Comparison of ENCODE assay signal across 9 cellular contexts in the genomic region with DNA sequence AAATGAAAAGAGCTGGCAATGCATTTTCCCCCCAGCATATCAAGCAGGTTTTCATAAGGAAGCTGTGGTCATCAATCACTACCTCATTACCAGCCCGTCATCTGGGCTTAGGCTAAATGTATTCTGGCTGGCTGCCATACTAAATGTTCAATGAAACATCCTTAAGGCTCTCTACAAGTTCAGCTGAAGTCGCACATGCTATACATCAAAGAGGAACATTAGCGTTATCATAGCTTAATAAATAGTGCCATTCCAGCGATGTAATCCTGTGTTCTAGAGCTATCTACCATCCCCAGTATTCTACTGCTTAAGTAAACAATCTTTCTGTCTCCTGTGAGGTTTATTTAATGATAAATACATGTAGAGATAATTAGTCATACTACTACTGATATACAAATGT.
DNase-seq lines count a peak whose midpoint lies in the region; TF ChIP-seq lines count a peak whose summit lies in the region.
"Had no signal": no experiment of that assay in that cellular context is flagged by ENCODE, and none has a peak within 500 bp of the region (broad histone marks: within the 10 kb centered on the region; RNA-seq: fewer than 3 reads in every experiment).

No MANE protein-coding gene starts in this region.

- BruUV-seq in OCI-LY7 (replicated peaks; lab: Mats Ljungman, UMichigan): no TSS peak

- no peaks in the 10 kb centered on the region for H3K4me1 ChIP-seq in OCI-LY7 (ENCODE audit: insufficient read depth, low read length, poor library complexity, severe bottlenecking)

- CTCF ChIA-PET in OCI-LY7 (lab: Charles Lee; ENCODE audit: unreplicated experiment): no interaction called here

- in situ Hi-C loops in brain microvascular endothelial cell (cut with HindIII; ENCODE audit: low pct_ligation_motif_present, low sequenced_read_pairs): no loop called here

- H3K4me3 ChIP-seq in brain microvascular endothelial cell (ENCODE audit: low read depth, low read length): no peak overlapping the region
- no peak overlapping the region for H3K4me3 ChIP-seq in OCI-LY7 (ENCODE audit: low read depth, low read length, poor library complexity, severe bottlenecking)

- peak; percentile 46 for DNase-seq in HT-29 (ENCODE audit: low spot score)
- DNase-seq in NCI-H446 treated with DMSO at 0.1 percent for 48 hours (lab: John Stamatoyannopoulos, UW): peak; percentile 96
- peak; percentile 57 for DNase-seq in brain microvascular endothelial cell
- peak; percentile 67 for DNase-seq in pulmonary artery endothelial cell (ENCODE audit: low read depth, low spot score)
- no peak for DNase-seq in middle frontal gyrus (ENCODE audit: extremely low spot score, low spot score)
- no peak for DNase-seq in putamen (ENCODE audit: low spot score)
- no peak for DNase-seq in DMS79 treated with DMSO at 0.1 percent for 48 hours (lab: John Stamatoyannopoulos, UW)
- DNase-seq in OCI-LY7 (ENCODE audit: low spot score): no peak
- DNase-seq: immature natural killer cell had no signal

- no peak overlapping the region for H2AFZ ChIP-seq in OCI-LY7 (ENCODE audit: low read length)

- POLR2A ChIA-PET in OCI-LY7 (lab: Charles Lee): interaction anchor here (0.7 kb wide), 1 partner anchor 50 kb away, joined by 3 read pairs; no protein-coding TSS in a partner anchor

- H3K36me3 ChIP-seq in brain microvascular endothelial cell (replicated peaks) (no peaks in the 10 kb centered on the region), OCI-LY7 (ENCODE audit: insufficient read depth, low read length) (no peaks in the 10 kb centered on the region)

- H3K4me2 ChIP-seq in OCI-LY7 (ENCODE audit: low read length): no peak overlapping the region

- H3K27ac ChIP-seq in brain microvascular endothelial cell (no peak overlapping the region), OCI-LY7 (ENCODE audit: low read depth, low read length, poor library complexity, severe bottlenecking) (no peak overlapping the region)

- intact Hi-C loops in OCI-LY7 (cut with micrococcal nuclease; ENCODE audit: unreplicated experiment): no loop called here

- H3K27me3 ChIP-seq in brain microvascular endothelial cell (replicated peaks): no peaks in the 10 kb centered on the region

- TF ChIP-seq CTCF in brain microvascular endothelial cell (IDR thresholded peaks at IDR 0.05; ENCODE audit: low read depth, low read length, missing control alignments) (no peak), OCI-LY7 (conservative IDR thresholded peaks at IDR 0.05; ENCODE audit: low read length) (no peak)

- no peaks in the 10 kb centered on the region for H4K20me1 ChIP-seq in OCI-LY7 (ENCODE audit: insufficient read depth, low read length)

- no peaks in the 10 kb centered on the region for H3K79me2 ChIP-seq in OCI-LY7 (ENCODE audit: insufficient read depth, low read depth, low read length)

- no peaks in the 10 kb centered on the region for H3K9me2 ChIP-seq in OCI-LY7 (ENCODE audit: insufficient read depth, low read length)

- H3K9me3 ChIP-seq in OCI-LY7 (ENCODE audit: low read length): no peaks in the 10 kb centered on the region

Comparison
In these comparisons a context has a peak if more than half of its experiments do, and no peak if none do; other contexts are left out.
1. DNase-seq: peak in HT-29 (single experiment), NCI-H446 treated with DMSO at 0.1 percent for 48 hours (single experiment), brain microvascular endothelial cell (single experiment) and pulmonary artery endothelial cell (single experiment); none in middle frontal gyrus (single experiment), putamen (single experiment), DMS79 treated with DMSO at 0.1 percent for 48 hours (single experiment) and OCI-LY7 (single experiment).